Comparison of ENCODE assay signal across 8 cellular contexts in the genomic region with DNA sequence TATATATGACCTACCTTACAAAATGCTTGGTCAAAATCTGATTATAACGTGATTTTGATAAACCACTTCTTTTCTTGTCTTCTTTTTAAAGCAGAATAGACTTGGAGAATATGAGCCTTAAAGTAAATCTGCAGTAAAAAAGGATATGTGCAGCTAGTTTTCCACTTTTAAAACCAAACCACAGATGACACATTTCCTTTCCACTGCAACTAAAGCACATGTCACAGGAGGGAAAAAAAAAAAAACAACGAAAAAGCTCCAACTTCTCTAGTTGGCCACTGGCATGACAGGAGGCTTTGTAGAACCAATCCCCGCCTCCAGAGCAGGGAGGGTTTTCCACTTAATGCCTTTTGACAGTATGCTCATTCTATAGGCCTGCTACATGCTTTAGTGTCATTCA. TPM values are rescaled to one million over a fixed set of nuclear protein-coding genes. Genes with fewer than 3 reads are reported as not detected.
A peak's percentile ranks its signal among the peaks of the same experiment; 100 is the strongest.
DNase-seq lines count a peak whose midpoint lies in the region; FAIRE-seq and TF ChIP-seq lines count a peak whose summit lies in the region.

A gene with protein sequence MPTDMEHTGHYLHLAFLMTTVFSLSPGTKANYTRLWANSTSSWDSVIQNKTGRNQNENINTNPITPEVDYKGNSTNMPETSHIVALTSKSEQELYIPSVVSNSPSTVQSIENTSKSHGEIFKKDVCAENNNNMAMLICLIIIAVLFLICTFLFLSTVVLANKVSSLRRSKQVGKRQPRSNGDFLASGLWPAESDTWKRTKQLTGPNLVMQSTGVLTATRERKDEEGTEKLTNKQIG (minus strand): TSS at position 142 of the 400 bp plus-strand sequence. CDS start 2,609 bp downstream, outside the sequence.

- no peaks in the 10 kb centered on the region for H3K9me3 Mint-ChIP-seq in nephron progenitor cell

- no peak within 1 kb of the TSS for H2AFZ ChIP-seq in endothelial cell of umbilical vein (ENCODE audit: low read depth, low read length)
- H2AFZ ChIP-seq in osteoblast (ENCODE audit: low read length), result no peak within 1 kb of the TSS

- intact Hi-C loops in endothelial cell of umbilical vein (cut with micrococcal nuclease), result no loop called here
- intact Hi-C loops in tibial artery (cut with DNase I; ENCODE audit: low total_unique reads), result no loop called here

- H3K27ac Mint-ChIP-seq in nephron progenitor cell, result no peak within 1 kb of the TSS

- POLR2A ChIA-PET in GM10248 (lab: Yijun Ruan, JAX) (no interaction called here), endothelial cell of umbilical vein (lab: Charles Lee) (interaction anchor here (0.5 kb wide), 1 partner anchor 79 kb away, joined by 3 read pairs; no protein-coding TSS in a partner anchor)
- POLR2A ChIA-PET in activated CD8-positive, alpha-beta memory T cell treated with anti-CD3 and anti-CD28 coated beads for 36 hours (lab: Charles Lee), result interaction anchor here (0.7 to 0.9 kb wide), 3 partner anchors 8 to 11 kb away, joined by 3 read pairs; no protein-coding TSS in a partner anchor

- peak; percentile 78 for FAIRE-seq in endothelial cell of umbilical vein (lab: Jason Lieb, UNC)

- TF ChIP-seq POLR2A in endothelial cell of umbilical vein (IDR thresholded peaks at IDR 0.05; ENCODE audit: low read depth, low read length), result no peak

- peaks cover 24% of the 10 kb centered on the region for H3K36me3 Mint-ChIP-seq in nephron progenitor cell (ENCODE audit: low read depth)

- H3K9me3 ChIP-seq in endothelial cell of umbilical vein (replicated peaks; ENCODE audit: control insufficient read depth, insufficient read depth, low read length) (no peaks in the 10 kb centered on the region), osteoblast (ENCODE audit: low read depth, low read length) (no peaks in the 10 kb centered on the region), tibial artery (no peaks in the 10 kb centered on the region)

- H3K4me2 ChIP-seq in endothelial cell of umbilical vein (ENCODE audit: insufficient read depth, low read length) (peak within 1 kb of the TSS; percentile 40), osteoblast (ENCODE audit: insufficient read depth, low read length) (peak within 1 kb of the TSS; percentile 84)

- peak; percentile 59 for DNase-seq in GM10248 (ENCODE audit: extremely low spot score)
- DNase-seq in MV-4-11 (lab: John Stamatoyannopoulos, UW), result peak; percentile 98
- peak; percentile 57 for DNase-seq in endothelial cell of umbilical vein (ENCODE audit: low read depth, low spot score)
- peak; percentile 27 for DNase-seq in osteoblast (ENCODE audit: insufficient read length, low spot score, missing footprints)
- peak in 1 of 2 donors; percentile 50 for DNase-seq in tibial artery
- no peak for DNase-seq in nephron progenitor cell
- DNase-seq in NCI-H146 treated with DMSO at 0.1 percent for 48 hours (lab: John Stamatoyannopoulos, UW; ENCODE audit: unreplicated experiment), result no peak

- H3K4me1 ChIP-seq in endothelial cell of umbilical vein (ENCODE audit: control insufficient read depth, extremely low read depth, insufficient read depth, low read length) (peaks cover 11% of the 10 kb centered on the region), osteoblast (ENCODE audit: insufficient read depth, low read length) (peaks cover 19% of the 10 kb centered on the region), tibial artery (no peaks in the 10 kb centered on the region)

- H3K27me3 ChIP-seq in endothelial cell of umbilical vein (ENCODE audit: control insufficient read depth in 2 of 2, insufficient read depth in 2 of 2, low read length in 2 of 2) (no peaks in the 10 kb centered on the region), osteoblast (ENCODE audit: insufficient read depth, low read length) (no peaks in the 10 kb centered on the region), tibial artery (no peaks in the 10 kb centered on the region)

- peak within 1 kb of the TSS; percentile 39 for H3K27ac ChIP-seq in endothelial cell of umbilical vein (ENCODE audit: insufficient read depth, low read depth, low read length)
- peak within 1 kb of the TSS; percentile 85 for H3K27ac ChIP-seq in osteoblast (ENCODE audit: low read depth, low read length)
- H3K27ac ChIP-seq in tibial artery, result no peak within 1 kb of the TSS

- H3K36me3 ChIP-seq in endothelial cell of umbilical vein (ENCODE audit: control insufficient read depth in 2 of 2, extremely low read depth in 1 of 2, insufficient read depth in 2 of 2, low read length in 2 of 2), result peaks cover 0 to 2% of the 10 kb centered on the region in 2 experiments
- H3K36me3 ChIP-seq in osteoblast (ENCODE audit: insufficient read depth, low read length), result peaks cover 5% of the 10 kb centered on the region
- H3K36me3 ChIP-seq in tibial artery, result peaks cover 4 to 12% (median 9%) of the 10 kb centered on the region in 3 donors

- H3K9me1 ChIP-seq in endothelial cell of umbilical vein (replicated peaks; ENCODE audit: control insufficient read depth, extremely low read depth, insufficient read depth, low read length), result no peaks in the 10 kb centered on the region

- H3K27me3 Mint-ChIP-seq in nephron progenitor cell (ENCODE audit: low read depth, poor library complexity), result no peaks in the 10 kb centered on the region

- dilution Hi-C loops in endothelial cell of umbilical vein (cut with MboI; ENCODE audit: extremely low pct_ligation_motif_present, low sequenced_read_pairs), result no loop called here

- no peak within 1 kb of the TSS for H3K9ac ChIP-seq in endothelial cell of umbilical vein (replicated peaks; ENCODE audit: extremely low read depth, insufficient read depth, low read length)

- no peak within 1 kb of the TSS for H3K4me3 Mint-ChIP-seq in nephron progenitor cell

- CTCF ChIA-PET in GM10248 (lab: Yijun Ruan, JAX), result no interaction called here
- CTCF ChIA-PET in activated CD8-positive, alpha-beta memory T cell treated with anti-CD3 and anti-CD28 coated beads for 36 hours (lab: Charles Lee), result interaction anchor here (1.0 kb wide), 1 partner anchor 10 kb away, joined by 3 read pairs; no protein-coding TSS in a partner anchor
- CTCF ChIA-PET in endothelial cell of umbilical vein (lab: Charles Lee), result interaction anchor here (1.4 kb wide), 1 partner anchor 17 kb away, joined by 3 read pairs; no protein-coding TSS in a partner anchor

- no peak within 1 kb of the TSS for H3K4me3 ChIP-seq in endothelial cell of umbilical vein (replicated peaks in 1 of 3; ENCODE audit: insufficient read depth in 1 of 3, low read depth in 1 of 3, low read length in 3 of 3)
- H3K4me3 ChIP-seq in osteoblast (ENCODE audit: insufficient read depth, low read length), result peak within 1 kb of the TSS; percentile 58
- peak within 1 kb of the TSS; percentile 15 to 17 for H3K4me3 ChIP-seq in tibial artery

- TF ChIP-seq CTCF in GM10248 (IDR thresholded peaks at IDR 0.05; ENCODE audit: control extremely low read depth, extremely low read depth, low read depth, missing control alignments) (no peak), endothelial cell of umbilical vein (IDR thresholded peaks at IDR 0.05; ENCODE audit: extremely low read depth in 1 of 2, insufficient read depth in 1 of 2, low read depth in 1 of 2, low read length in 2 of 2) (no peak), osteoblast (IDR thresholded peaks at IDR 0.05; ENCODE audit: extremely low read depth, low read depth, low read length) (no peak), tibial artery (IDR thresholded peaks at IDR 0.05) (no peak), nephron progenitor cell (IDR thresholded peaks at IDR 0.05) (no peak)

- no TSS peak for BruUV-seq in endothelial cell of umbilical vein (replicated peaks; lab: Mats Ljungman, UMichigan)

- H3K79me2 ChIP-seq in endothelial cell of umbilical vein (ENCODE audit: control insufficient read depth, insufficient read depth, low read length), result no peaks in the 10 kb centered on the region
- peaks cover 22% of the 10 kb centered on the region for H3K79me2 ChIP-seq in osteoblast (ENCODE audit: insufficient read depth, low read length)

- no peaks in the 10 kb centered on the region for H3K4me1 Mint-ChIP-seq in nephron progenitor cell

- H4K20me1 ChIP-seq in endothelial cell of umbilical vein (replicated peaks; ENCODE audit: control insufficient read depth, extremely low read depth, insufficient read depth, low read length) (no peaks in the 10 kb centered on the region), osteoblast (ENCODE audit: insufficient read depth, low read length) (no peaks in the 10 kb centered on the region)

TF ChIP-seq in endothelial cell of umbilical vein, 7 proteins besides CTCF, POLR2A, EP300 and RAD21:
- TF ChIP-seq GATA2 (IDR thresholded peaks at IDR 0.05; ENCODE audit: insufficient read depth, insufficient read length, low read depth, low read length) (no peak), FOS (IDR thresholded peaks at IDR 0.05; ENCODE audit: borderline replicate concordance, insufficient read depth, low read length) (peak; percentile 53)
- TF ChIP-seq, protein P1, sequence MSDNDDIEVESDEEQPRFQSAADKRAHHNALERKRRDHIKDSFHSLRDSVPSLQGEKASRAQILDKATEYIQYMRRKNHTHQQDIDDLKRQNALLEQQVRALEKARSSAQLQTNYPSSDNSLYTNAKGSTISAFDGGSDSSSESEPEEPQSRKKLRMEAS (IDR thresholded peaks at IDR 0.05; ENCODE audit: insufficient read depth, insufficient read length), result no peak

RNA-seq across cellular contexts. Expression of the gene that starts here (rescaled TPM):
- total RNA-seq in activated CD8-positive, alpha-beta memory T cell treated with anti-CD3 and anti-CD28 coated beads for 36 hours, result 10 to 100 TPM; 37.7 to 38.5 TPM
- total RNA-seq in endothelial cell of umbilical vein (0.22 TPM in 1 of 2 replicates, not detected in the other), osteoblast (191 and 244 TPM in 2 replicates)
- polyA plus RNA-seq in endothelial cell of umbilical vein, result 0.06 and 0.07 TPM in 2 replicates
- polyA plus RNA-seq in endothelial cell of umbilical vein (2011; cell fraction: cytosol; rRNA removed), result 0.13 and 0.26 TPM in 2 replicates
- 0.12 TPM in 1 of 2 replicates, not detected in the other for polyA plus RNA-seq in endothelial cell of umbilical vein (2011; cell fraction: nucleus; rRNA removed)
- polyA plus RNA-seq in endothelial cell of umbilical vein (2012), result 1.1 and 1.4 TPM in 2 replicates
- polyA minus RNA-seq in endothelial cell of umbilical vein, result not detected in 2 replicates
- not detected for polyA minus RNA-seq in endothelial cell of umbilical vein (2011; cell fraction: cytosol; rRNA and poly(A)+ RNA removed)
- polyA minus RNA-seq in endothelial cell of umbilical vein (2011; cell fraction: nucleus; rRNA and poly(A)+ RNA removed), result not detected in 2 replicates

Comparison
In these comparisons a context has a peak if more than half of its experiments do, and no peak if none do; other contexts are left out.
1. RNA of the gene that starts here (total RNA-seq): 191 to 244 TPM in osteoblast and 37.7 to 38.5 TPM in activated CD8-positive, alpha-beta memory T cell treated with anti-CD3 and anti-CD28 coated beads for 36 hours; 0.22 TPM in endothelial cell of umbilical vein; every median in the first group is over 10 times any median in the second.
2. DNase-seq: peak in GM10248 (single experiment), MV-4-11 (single experiment), endothelial cell of umbilical vein (single experiment) and osteoblast (single experiment); none in nephron progenitor cell (single experiment) and NCI-H146 treated with DMSO at 0.1 percent for 48 hours (single experiment).
3. H3K27ac ChIP-seq: peak in endothelial cell of umbilical vein (single experiment) and osteoblast (single experiment); none in tibial artery (0 of 2).
4. H3K4me3 ChIP-seq: peak in osteoblast (single experiment) and tibial artery (2 of 2); none in endothelial cell of umbilical vein (0 of 3).